ENCODE assay signal across 9 cellular contexts in genomic region chr2:162074579-162074922, GRCh38. TPM values are rescaled to one million over a fixed set of nuclear protein-coding genes. Genes with fewer than 3 reads are reported as not detected.
DNase-seq lines count a peak whose midpoint lies in the region; ATAC-seq and TF ChIP-seq lines count a peak whose summit lies in the region.
"Had no signal": no experiment of that assay in that cellular context is flagged by ENCODE, and none has a peak within 500 bp of the region (broad histone marks: within the 10 kb centered on the region; RNA-seq: fewer than 3 reads in every experiment).

No MANE protein-coding gene starts in this region.

- H3K4me1 Mint-ChIP-seq in activated naive CD8-positive, alpha-beta T cell treated with anti-CD3 and anti-CD28 coated beads for 36 hours = peaks cover 33% of the 10 kb centered on the region
- peaks cover 37% of the 10 kb centered on the region for H3K4me1 Mint-ChIP-seq in type B pancreatic cell (ENCODE audit: unreplicated experiment)

- TF ChIP-seq RAD21 in liver (IDR thresholded peaks at IDR 0.05) = no peak

- intact Hi-C loops in heart left ventricle (cut with DNase I) = loop anchor here in 7 of 10 donors (5.0 to 10.0 kb wide), 5 partner anchors 38 to 62 kb away; no protein-coding TSS in a partner anchor
- intact Hi-C loops in Right ventricle myocardium inferior (cut with DNase I) = loop anchor here (2.0 to 5.0 kb wide), 4 partner anchors 16 to 62 kb away; no protein-coding TSS in a partner anchor

- peak overlapping the region in 1 of 2 donors; percentile 40 for H3K9ac ChIP-seq in liver (ENCODE audit: low read depth in 1 of 2, low read length in 2 of 2)

- peak overlapping the region in 7 of 12 donors; percentile 28 to 78 (median 67) for H3K27ac ChIP-seq in heart left ventricle
- H3K27ac ChIP-seq in liver (ENCODE audit: low read depth in 1 of 2, low read length in 2 of 2) = no peak overlapping the region

- H3K4me3 ChIP-seq in heart left ventricle (peak overlapping the region; percentile 54 to 80 (median 68)), liver (ENCODE audit: low read depth in 1 of 3, low read length in 3 of 3) (peak overlapping the region in 2 of 3 donors; percentile 46 to 68)

- H3K27me3 ChIP-seq in heart left ventricle = peaks cover 0 to 4% (median 0%) of the 10 kb centered on the region in 9 donors
- H3K27me3 ChIP-seq in liver (ENCODE audit: control insufficient read depth in 4 of 4, insufficient read depth in 4 of 4, low read length in 3 of 4) = no peaks in the 10 kb centered on the region

- H3K27me3 Mint-ChIP-seq in activated naive CD8-positive, alpha-beta T cell treated with anti-CD3 and anti-CD28 coated beads for 36 hours = no peaks in the 10 kb centered on the region
- H3K27me3 Mint-ChIP-seq in type B pancreatic cell = peaks cover 44% of the 10 kb centered on the region

- 39 to 62% (median 46%) methylated on average over 2 of the region's 2 CpGs for WGBS in heart left ventricle, 4 donors
- 59% methylated on average over 2 of the region's 2 CpGs for WGBS in liver

- peak overlapping the region; percentile 75 for H3K27ac Mint-ChIP-seq in activated naive CD8-positive, alpha-beta T cell treated with anti-CD3 and anti-CD28 coated beads for 36 hours
- H3K27ac Mint-ChIP-seq in type B pancreatic cell = peak overlapping the region; percentile 52

- H3K36me3 Mint-ChIP-seq in activated naive CD8-positive, alpha-beta T cell treated with anti-CD3 and anti-CD28 coated beads for 36 hours = peaks cover 25% of the 10 kb centered on the region
- no peaks in the 10 kb centered on the region for H3K36me3 Mint-ChIP-seq in type B pancreatic cell

- peaks cover 0 to 15% (median 9%) of the 10 kb centered on the region in 12 donors for H3K9me3 ChIP-seq in heart left ventricle
- H3K9me3 ChIP-seq in liver (ENCODE audit: control insufficient read depth in 4 of 4, low read length in 3 of 4) = peaks cover 0 to 11% (median under 1%) of the 10 kb centered on the region in 4 donors

- ATAC-seq in heart left ventricle = peak in 1 of 4 donors; percentile 21
- ATAC-seq in Right ventricle myocardium inferior = no peak
- no peak for ATAC-seq in GM21447 (IDR thresholded peaks at IDR 0.05; ENCODE audit: unreplicated experiment)
- no peak for ATAC-seq in HG03095 (IDR thresholded peaks at IDR 0.05; ENCODE audit: unreplicated experiment)

- TF ChIP-seq POLR2A in heart left ventricle (IDR thresholded peaks at IDR 0.05) = no peak

- DNase-seq in heart left ventricle = no peak
- DNase-seq in Right ventricle myocardium inferior (ENCODE audit: missing footprints) = no peak
- DNase-seq in activated naive CD8-positive, alpha-beta T cell treated with anti-CD3 and anti-CD28 coated beads for 36 hours = no peak
- no peak for DNase-seq in type B pancreatic cell (ENCODE audit: extremely low spot score, unreplicated experiment)
- DNase-seq in GM20000 (ENCODE audit: low spot score) = no peak
- DNase-seq: GF-D8 had no signal

- TF ChIP-seq CTCF in heart left ventricle (IDR thresholded peaks at IDR 0.05) (no peak), liver (IDR thresholded peaks at IDR 0.05; ENCODE audit: low read depth, low read length, missing input control) (no peak), type B pancreatic cell (conservative IDR thresholded peaks at IDR 0.05) (no peak), GM20000 (IDR thresholded peaks at IDR 0.05; ENCODE audit: extremely low read depth, missing control alignments) (no peak)

- H3K9me3 Mint-ChIP-seq in activated naive CD8-positive, alpha-beta T cell treated with anti-CD3 and anti-CD28 coated beads for 36 hours = peaks cover 12% of the 10 kb centered on the region
- H3K9me3 Mint-ChIP-seq in type B pancreatic cell = peaks cover 10% of the 10 kb centered on the region

- H3K4me3 Mint-ChIP-seq in activated naive CD8-positive, alpha-beta T cell treated with anti-CD3 and anti-CD28 coated beads for 36 hours = peak overlapping the region; percentile 91
- H3K4me3 Mint-ChIP-seq in type B pancreatic cell = peak overlapping the region; percentile 85

- H3K4me1 ChIP-seq in heart left ventricle = peaks cover 4 to 57% (median 30%) of the 10 kb centered on the region in 12 donors
- peaks cover 0 to 25% (median 17%) of the 10 kb centered on the region in 4 donors for H3K4me1 ChIP-seq in liver (ENCODE audit: control insufficient read depth in 4 of 4, insufficient read depth in 4 of 4, low read length in 3 of 4)

- H3K36me3 ChIP-seq in heart left ventricle = no peaks in the 10 kb centered on the region
- H3K36me3 ChIP-seq in liver (ENCODE audit: control insufficient read depth in 4 of 4, insufficient read depth in 3 of 4, low read depth in 1 of 4, low read length in 3 of 4) = no peaks in the 10 kb centered on the region

TF ChIP-seq in liver, 16 proteins besides CTCF, POLR2A, EP300 and RAD21:
- TF ChIP-seq, protein P1, sequence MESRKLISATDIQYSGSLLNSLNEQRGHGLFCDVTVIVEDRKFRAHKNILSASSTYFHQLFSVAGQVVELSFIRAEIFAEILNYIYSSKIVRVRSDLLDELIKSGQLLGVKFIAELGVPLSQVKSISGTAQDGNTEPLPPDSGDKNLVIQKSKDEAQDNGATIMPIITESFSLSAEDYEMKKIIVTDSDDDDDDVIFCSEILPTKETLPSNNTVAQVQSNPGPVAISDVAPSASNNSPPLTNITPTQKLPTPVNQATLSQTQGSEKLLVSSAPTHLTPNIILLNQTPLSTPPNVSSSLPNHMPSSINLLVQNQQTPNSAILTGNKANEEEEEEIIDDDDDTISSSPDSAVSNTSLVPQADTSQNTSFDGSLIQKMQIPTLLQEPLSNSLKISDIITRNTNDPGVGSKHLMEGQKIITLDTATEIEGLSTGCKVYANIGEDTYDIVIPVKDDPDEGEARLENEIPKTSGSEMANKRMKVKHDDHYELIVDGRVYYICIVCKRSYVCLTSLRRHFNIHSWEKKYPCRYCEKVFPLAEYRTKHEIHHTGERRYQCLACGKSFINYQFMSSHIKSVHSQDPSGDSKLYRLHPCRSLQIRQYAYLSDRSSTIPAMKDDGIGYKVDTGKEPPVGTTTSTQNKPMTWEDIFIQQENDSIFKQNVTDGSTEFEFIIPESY (IDR thresholded peaks at IDR 0.05) = no peak
- no peak for TF ChIP-seq FOXA2 (IDR thresholded peaks at IDR 0.05)
- no peak for TF ChIP-seq SP1 (IDR thresholded peaks at IDR 0.05)
- no peak for TF ChIP-seq TAF1 (conservative IDR thresholded peaks at IDR 0.05)
- no peak for TF ChIP-seq HNF4A (conservative IDR thresholded peaks at IDR 0.05)
- TF ChIP-seq, protein P2, sequence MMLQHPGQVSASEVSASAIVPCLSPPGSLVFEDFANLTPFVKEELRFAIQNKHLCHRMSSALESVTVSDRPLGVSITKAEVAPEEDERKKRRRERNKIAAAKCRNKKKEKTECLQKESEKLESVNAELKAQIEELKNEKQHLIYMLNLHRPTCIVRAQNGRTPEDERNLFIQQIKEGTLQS (IDR thresholded peaks at IDR 0.05) = no peak
TF ChIP-seq in liver: peak in this region for 0.

RNA-seq across cellular contexts. Expression of gene DPP4, which starts 0.5 kb away (rescaled TPM):
- total RNA-seq in heart left ventricle = 10 to 100 TPM in 3 of 9 donors, 1 to 10 TPM in 6; 5.6 to 16.1 (median 8.6) TPM
- polyA plus RNA-seq in heart left ventricle = 1 to 10 TPM; 3.4 TPM
- 5.4 TPM for total RNA-seq in Right ventricle myocardium inferior
- total RNA-seq in activated naive CD8-positive, alpha-beta T cell treated with anti-CD3 and anti-CD28 coated beads for 36 hours = 10 to 100 TPM; 20.8 to 22.4 TPM
- total RNA-seq in liver = 10 to 100 TPM; 14.4 to 30.1 TPM
- 10 to 100 TPM in 1 of 2 donors, 1 to 10 TPM in 1; 9.6 to 12.7 TPM for polyA plus RNA-seq in liver
- total RNA-seq in type B pancreatic cell (ENCODE audit: low replicate concordance) = 55.9 and 89.4 TPM in 2 replicates

Comparison
In these comparisons a context has a peak if more than half of its experiments do, and no peak if none do; other contexts are left out.
1. H3K27ac ChIP-seq: peak in heart left ventricle (7 of 12); none in liver (0 of 2).